ENCODE assay signal across 1 cellular context in the genomic region with DNA sequence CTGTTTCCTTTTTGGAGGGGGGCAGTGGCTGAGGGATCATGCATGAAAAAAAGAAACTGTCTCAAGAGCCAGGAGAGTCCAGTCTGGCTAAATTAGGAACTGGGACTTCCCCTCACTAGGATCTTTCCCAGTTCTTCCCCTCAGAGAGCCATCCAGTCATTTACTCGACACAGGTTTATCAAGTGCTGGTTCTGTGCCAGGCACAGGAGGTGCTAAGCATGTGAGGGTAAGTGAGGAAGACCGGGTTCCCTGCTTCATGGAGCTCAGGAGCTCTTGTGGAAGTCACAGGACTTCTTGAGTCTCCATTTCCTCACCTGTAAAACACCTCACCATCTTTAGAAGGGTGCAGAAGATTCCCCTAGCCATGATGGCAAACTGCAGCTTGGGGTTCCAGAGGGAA.
TF ChIP-seq lines count a peak whose summit lies in the region.

No MANE protein-coding gene starts in this region.

TF ChIP-seq in H1, 55 proteins besides CTCF, POLR2A, EP300 and RAD21:
- TF ChIP-seq RFX5 (IDR thresholded peaks at IDR 0.05; ENCODE audit: borderline replicate concordance, low read depth, low read length): no peak
- no peak for TF ChIP-seq JUND (IDR thresholded peaks at IDR 0.05; ENCODE audit: low read length)
- no peak for TF ChIP-seq PHF8 (conservative IDR thresholded peaks at IDR 0.05; ENCODE audit: low read depth, low read length)
- TF ChIP-seq BRCA1 (IDR thresholded peaks at IDR 0.05; ENCODE audit: low read depth, low read length): no peak
- no peak for TF ChIP-seq TBP (IDR thresholded peaks at IDR 0.05; ENCODE audit: low read depth, low read length)
